8 cellular contexts compared by ENCODE assay signal in genomic region chr17:81386141-81386645, GRCh38.
DNase-seq lines count a peak whose midpoint lies in the region; ATAC-seq and TF ChIP-seq lines count a peak whose summit lies in the region.

No MANE protein-coding gene starts in this region.

- no peak for ATAC-seq in HG02588 (IDR thresholded peaks at IDR 0.05; ENCODE audit: unreplicated experiment)
- ATAC-seq in HG03469 (IDR thresholded peaks at IDR 0.05; ENCODE audit: unreplicated experiment): no peak

- peak overlapping the region; percentile 96 for H3K4me2 ChIP-seq in Loucy (ENCODE audit: low read depth, low read length, poor library complexity, severe bottlenecking)

- peaks cover 8% of the 10 kb centered on the region for H4K20me1 ChIP-seq in Loucy (ENCODE audit: insufficient read depth, low read length, poor library complexity, severe bottlenecking)

- H3K4me1 ChIP-seq in Loucy (ENCODE audit: insufficient read depth, low read length, poor library complexity, severe bottlenecking): peaks cover 49% of the 10 kb centered on the region
- peaks cover 5% of the 10 kb centered on the region for H3K4me1 ChIP-seq in effector memory CD4-positive, alpha-beta T cell (ENCODE audit: control insufficient read depth, insufficient read depth, low read length, poor library complexity, severe bottlenecking)

- no peaks in the 10 kb centered on the region for H3K9me3 ChIP-seq in Loucy (ENCODE audit: insufficient read depth, low read depth, low read length)
- no peaks in the 10 kb centered on the region for H3K9me3 ChIP-seq in effector memory CD4-positive, alpha-beta T cell (ENCODE audit: control insufficient read depth, low read length)

- peaks cover 60% of the 10 kb centered on the region for H3K4me1 Mint-ChIP-seq in nephron progenitor cell

- no peak for TF ChIP-seq CTCF in 22Rv1 (IDR thresholded peaks at IDR 0.05)
- TF ChIP-seq CTCF in Loucy (conservative IDR thresholded peaks at IDR 0.05; ENCODE audit: low read length): no peak
- no peak for TF ChIP-seq CTCF in coronary artery (IDR thresholded peaks at IDR 0.05)
- no peak for TF ChIP-seq CTCF in nephron progenitor cell (IDR thresholded peaks at IDR 0.05)

- DNase-seq in coronary artery (ENCODE audit: low spot score): no peak
- no peak for DNase-seq in nephron progenitor cell
- no peak for DNase-seq in effector memory CD4-positive, alpha-beta T cell
- DNase-seq in SHP77 (lab: John Stamatoyannopoulos, UW): no peak

- H3K79me2 ChIP-seq in Loucy (ENCODE audit: insufficient read depth, low read length): peaks cover 49% of the 10 kb centered on the region

- H3K27ac ChIP-seq in 22Rv1 (peak overlapping the region; percentile 100), coronary artery (peak overlapping the region; percentile 83 to 98)
- H3K27ac ChIP-seq in effector memory CD4-positive, alpha-beta T cell (ENCODE audit: insufficient read depth, low read length, poor library complexity, severe bottlenecking): no peak overlapping the region

- peaks cover 5% of the 10 kb centered on the region for H3K36me3 Mint-ChIP-seq in nephron progenitor cell (ENCODE audit: low read depth)

- H3F3A ChIP-seq in Loucy (ENCODE audit: low read depth): no peaks in the 10 kb centered on the region

- no peak overlapping the region; the same call in 1 of the 2 replicates for H2AFZ ChIP-seq in Loucy (ENCODE audit: low read length)

- H3K4me3 ChIP-seq in Loucy (ENCODE audit: low read length, poor library complexity, severe bottlenecking) (peak overlapping the region; percentile 80), coronary artery (peak overlapping the region; percentile 93)
- H3K4me3 ChIP-seq in effector memory CD4-positive, alpha-beta T cell (ENCODE audit: insufficient read depth, low read depth, low read length, poor library complexity, severe bottlenecking): no peak overlapping the region

- H3K27me3 ChIP-seq in Loucy (ENCODE audit: insufficient read depth, low read length, poor library complexity, severe bottlenecking): no peaks in the 10 kb centered on the region
- peaks cover 40% of the 10 kb centered on the region for H3K27me3 ChIP-seq in effector memory CD4-positive, alpha-beta T cell (replicated peaks; ENCODE audit: control insufficient read depth, insufficient read depth, low read length, poor library complexity, severe bottlenecking)

- H3K9ac ChIP-seq in Loucy (ENCODE audit: low read depth, low read length, poor library complexity, severe bottlenecking): peak overlapping the region; percentile 97

- no peaks in the 10 kb centered on the region for H3K27me3 Mint-ChIP-seq in nephron progenitor cell (ENCODE audit: low read depth, poor library complexity)

- no peaks in the 10 kb centered on the region for H3K36me3 ChIP-seq in Loucy (ENCODE audit: insufficient read depth, low read length)
- no peaks in the 10 kb centered on the region for H3K36me3 ChIP-seq in effector memory CD4-positive, alpha-beta T cell (ENCODE audit: control insufficient read depth, insufficient read depth, low read length)

- H3K27ac Mint-ChIP-seq in nephron progenitor cell: peak overlapping the region; percentile 92

- H3K4me3 Mint-ChIP-seq in nephron progenitor cell: peak overlapping the region; percentile 69

- no peaks in the 10 kb centered on the region for H3K9me3 Mint-ChIP-seq in nephron progenitor cell

- H3K9me2 ChIP-seq in Loucy (replicated peaks; ENCODE audit: low read depth, low read length): no peaks in the 10 kb centered on the region
